ENCODE assay signal across 20 cellular contexts in the genomic region with DNA sequence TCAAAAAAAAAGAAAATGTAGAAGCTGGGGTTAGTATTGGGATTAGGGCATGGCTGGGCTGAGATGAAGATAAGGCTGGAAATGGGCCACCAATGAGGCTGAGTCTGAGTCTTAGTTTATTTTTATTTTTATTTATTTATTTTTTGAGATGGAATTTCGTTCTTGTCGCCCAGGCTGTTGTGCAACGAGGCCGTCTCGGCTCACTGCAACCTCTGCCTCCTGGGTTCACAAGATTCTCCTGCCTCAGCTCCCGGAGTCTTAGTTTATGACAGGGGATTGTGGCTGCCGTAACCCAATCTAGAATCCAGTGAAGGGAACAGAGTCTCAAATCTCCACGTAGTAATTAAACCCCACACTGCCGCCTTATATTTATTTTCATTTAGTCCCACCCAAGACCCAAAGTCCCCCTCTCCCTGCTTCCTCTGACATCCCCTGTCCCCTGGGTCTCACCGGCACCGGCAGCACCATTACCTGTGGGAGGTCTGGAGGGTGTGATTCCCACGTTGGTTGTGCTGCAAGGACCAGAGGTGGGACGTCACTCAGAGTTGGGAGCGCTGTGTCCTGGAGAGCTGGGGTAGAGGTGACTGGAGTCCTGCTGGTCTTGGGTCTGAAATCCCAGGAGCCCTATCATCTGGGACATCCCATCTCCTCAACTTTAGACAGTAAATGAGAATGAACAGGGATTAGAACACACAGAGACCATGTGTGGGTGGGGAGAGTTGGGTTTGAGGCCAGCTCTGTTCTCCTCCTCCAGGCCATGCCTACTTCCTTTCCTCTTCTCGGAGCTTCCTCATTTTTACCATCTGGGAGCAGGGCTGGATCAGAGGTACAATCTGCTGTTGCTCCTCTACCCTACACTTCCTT. TPM values are rescaled to one million over a fixed set of nuclear protein-coding genes. Genes with fewer than 3 reads are reported as not detected.
A peak's percentile ranks its signal among the peaks of the same experiment; 100 is the strongest.
DNase-seq lines count a peak whose midpoint lies in the region; FAIRE-seq and TF ChIP-seq lines count a peak whose summit lies in the region.
"Had no signal": no experiment of that assay in that cellular context is flagged by ENCODE, and none has a peak within 500 bp of the region (broad histone marks: within the 10 kb centered on the region; RNA-seq: fewer than 3 reads in every experiment).

A gene with protein sequence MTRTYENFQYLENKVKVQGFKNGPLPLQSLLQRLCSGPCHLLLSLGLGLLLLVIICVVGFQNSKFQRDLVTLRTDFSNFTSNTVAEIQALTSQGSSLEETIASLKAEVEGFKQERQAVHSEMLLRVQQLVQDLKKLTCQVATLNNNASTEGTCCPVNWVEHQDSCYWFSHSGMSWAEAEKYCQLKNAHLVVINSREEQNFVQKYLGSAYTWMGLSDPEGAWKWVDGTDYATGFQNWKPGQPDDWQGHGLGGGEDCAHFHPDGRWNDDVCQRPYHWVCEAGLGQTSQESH (minus strand): TSS at position 671 of the 864 bp plus-strand sequence. CDS start 1,439 bp downstream, outside the sequence.

- no peaks in the 10 kb centered on the region for H3K9me3 Mint-ChIP-seq in T-helper 1 cell treated with Interleukin-12 subunit alpha and Interleukin-12 subunit beta and Interleukin-4 antibody, amounts not matched to agents 30 μg/mL and 1 μg/mL, for 36 hours
- H3K9me3 Mint-ChIP-seq: activated T-helper 2 cell treated with anti-CD3 and anti-CD28 coated beads, Interferon-gamma antibody, Interleukin-2, Interleukin-4, amounts not matched to agents 10 μg/mL and 5 μg/mL and 100 μg/mL, durations not matched to agents 14 hours and 24 hours and 36 hours; CD8-positive, alpha-beta T cell had no signal

- H3K4me1 ChIP-seq in mononuclear cell (ENCODE audit: insufficient read depth, low read length) = peaks cover 44% of the 10 kb centered on the region
- no peaks in the 10 kb centered on the region for H3K4me1 ChIP-seq in testis
- H3K4me1 ChIP-seq: thyroid gland had no signal

- H3K27ac Mint-ChIP-seq in T-helper 1 cell treated with Interleukin-12 subunit alpha and Interleukin-12 subunit beta and Interleukin-4 antibody, amounts not matched to agents 30 μg/mL and 1 μg/mL, for 36 hours = peak within 1 kb of the TSS; percentile 34
- H3K27ac Mint-ChIP-seq: activated T-helper 2 cell treated with anti-CD3 and anti-CD28 coated beads, Interferon-gamma antibody, Interleukin-2, Interleukin-4, amounts not matched to agents 10 μg/mL and 5 μg/mL and 100 μg/mL, durations not matched to agents 14 hours and 24 hours and 36 hours; WTC11 had no signal

- no peaks in the 10 kb centered on the region for H3K27me3 ChIP-seq in mononuclear cell (ENCODE audit: insufficient read depth, low read length)
- H3K27me3 ChIP-seq in testis = no peaks in the 10 kb centered on the region
- H3K27me3 ChIP-seq: thyroid gland had no signal

- H3K36me3 Mint-ChIP-seq in T-helper 1 cell treated with Interleukin-12 subunit alpha and Interleukin-12 subunit beta and Interleukin-4 antibody, amounts not matched to agents 30 μg/mL and 1 μg/mL, for 36 hours (ENCODE audit: low read depth) = no peaks in the 10 kb centered on the region
- H3K36me3 Mint-ChIP-seq: CD8-positive, alpha-beta T cell; WTC11 had no signal

- TF ChIP-seq POLR2A in testis (IDR thresholded peaks at IDR 0.05) = no peak

- peak within 1 kb of the TSS; percentile 15 for H3K4me3 ChIP-seq in mononuclear cell (ENCODE audit: low read length)
- H3K4me3 ChIP-seq in testis = no peak within 1 kb of the TSS
- H3K4me3 ChIP-seq: thyroid gland had no signal

- no peaks in the 10 kb centered on the region for H3K36me3 ChIP-seq in testis (ENCODE audit: low read depth, missing control alignments)
- H3K36me3 ChIP-seq: thyroid gland had no signal

- no peak for FAIRE-seq in RCC 7860 (lab: Jason Lieb, UNC)
- FAIRE-seq: colon had no signal

- H3K4me1 Mint-ChIP-seq in T-helper 1 cell treated with Interleukin-12 subunit alpha and Interleukin-12 subunit beta and Interleukin-4 antibody, amounts not matched to agents 30 μg/mL and 1 μg/mL, for 36 hours (ENCODE audit: low read depth) = peaks cover 23% of the 10 kb centered on the region
- H3K4me1 Mint-ChIP-seq: WTC11 had no signal

- H3K27me3 Mint-ChIP-seq in T-helper 1 cell treated with Interleukin-12 subunit alpha and Interleukin-12 subunit beta and Interleukin-4 antibody, amounts not matched to agents 30 μg/mL and 1 μg/mL, for 36 hours (ENCODE audit: low read depth) = peaks cover 19% of the 10 kb centered on the region

- DNase-seq in T-helper 1 cell = no peak
- DNase-seq in UCSD-AML1 (lab: John Stamatoyannopoulos, UW; ENCODE audit: unreplicated experiment) = peak; percentile 40
- DNase-seq in testis = peak; percentile 47
- DNase-seq in stimulated activated CD4-positive, alpha-beta T cell treated with anti-CD3 and anti-CD28 coated beads, Interleukin-4, amount 100 ng/mL, for 1 hour = no peak
- no peak for DNase-seq in COLO829 (ENCODE audit: low spot score)
- no peak for DNase-seq in RCC 7860 (ENCODE audit: low spot score)
- DNase-seq: activated CD8-positive, alpha-beta memory T cell treated with anti-CD3 and anti-CD28 coated beads for 24 hours; CD8-positive, alpha-beta T cell; NCI-H2029; NCI-H69 had no signal

- no peak for TF ChIP-seq CTCF in testis (IDR thresholded peaks at IDR 0.05)

- H3K9me3 ChIP-seq in mononuclear cell (ENCODE audit: low read depth, low read length) = no peaks in the 10 kb centered on the region
- H3K9me3 ChIP-seq in testis = no peaks in the 10 kb centered on the region
- H3K9me3 ChIP-seq: thyroid gland had no signal

- no peak within 1 kb of the TSS for H3K4me3 Mint-ChIP-seq in T-helper 1 cell treated with Interleukin-12 subunit alpha and Interleukin-12 subunit beta and Interleukin-4 antibody, amounts not matched to agents 30 μg/mL and 1 μg/mL, for 36 hours
- H3K4me3 Mint-ChIP-seq: CD8-positive, alpha-beta T cell; WTC11 had no signal

- intact Hi-C loops in testis (cut with DNase I; ENCODE audit: low total_unique reads) = no loop called here

- H3K27ac ChIP-seq in testis = peak within 1 kb of the TSS in 1 of 2 donors; percentile 48
- H3K27ac ChIP-seq: thyroid gland had no signal

- 66 to 70% methylated on average over 15 of the region's 15 CpGs for WGBS in testis, 2 donors

RNA-seq across cellular contexts. Expression of the gene that starts here (rescaled TPM):
- total RNA-seq in mononuclear cell = 8.6 TPM
- 1 to 10 TPM; 3.5 to 3.8 TPM for total RNA-seq in testis
- polyA plus RNA-seq in testis (ENCODE audit: insufficient read depth, low read depth, low replicate concordance) = 11.7 TPM
- total RNA-seq: A172; activated T-helper 2 cell treated with anti-CD3 and anti-CD28 coated beads, Interferon-gamma antibody, Interleukin-2, Interleukin-4, amounts not matched to agents 10 μg/mL and 5 μg/mL and 100 μg/mL, durations not matched to agents 14 hours and 24 hours and 36 hours; CD8-positive, alpha-beta T cell; kidney epithelial cell; LHCN-M2; myocyte; WTC11 had no signal

Comparison
In these comparisons a context has a peak if more than half of its experiments do, and no peak if none do; other contexts are left out.
1. DNase-seq: peak in UCSD-AML1 (single experiment) and testis (single experiment); none in T-helper 1 cell (0 of 5), stimulated activated CD4-positive, alpha-beta T cell treated with anti-CD3 and anti-CD28 coated beads, Interleukin-4, amount 100 ng/mL, for 1 hour (single experiment), COLO829 (single experiment) and RCC 7860 (single experiment).